In the genomic region with DNA sequence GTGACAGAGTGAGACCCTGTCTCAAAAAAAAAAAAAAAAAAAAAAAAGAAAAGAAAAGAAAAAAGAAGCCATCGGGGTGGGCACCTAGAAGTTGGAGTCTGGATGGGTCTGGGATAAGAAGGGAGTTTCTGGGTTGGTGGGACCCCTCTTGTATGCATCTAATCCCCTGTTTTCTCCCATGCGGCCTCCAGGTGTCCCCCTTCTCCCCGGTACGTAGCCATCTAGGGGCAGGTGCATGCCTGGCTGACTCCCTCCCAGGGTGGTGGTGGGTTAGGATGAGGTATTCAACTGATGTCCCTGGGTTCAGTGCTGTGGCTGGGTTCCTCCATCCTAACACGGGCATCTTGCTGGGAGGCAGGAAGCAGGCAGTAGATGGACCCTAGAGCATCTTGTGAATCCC, we compare ENCODE assay signal across 9 cellular contexts. TPM values are rescaled to one million over a fixed set of nuclear protein-coding genes. Genes with fewer than 3 reads are reported as not detected.
A peak's percentile ranks its signal among the peaks of the same experiment; 100 is the strongest.
DNase-seq lines count a peak whose midpoint lies in the region; ATAC-seq and TF ChIP-seq lines count a peak whose summit lies in the region.
"Had no signal": no experiment of that assay in that cellular context is flagged by ENCODE, and none has a peak within 500 bp of the region (broad histone marks: within the 10 kb centered on the region; RNA-seq: fewer than 3 reads in every experiment).

No MANE protein-coding gene starts in this region.

- H3K9me3 ChIP-seq in KOPT-K1 (ENCODE audit: insufficient read depth, low read length, poor library complexity, severe bottlenecking): no peaks in the 10 kb centered on the region
- H3K9me3 ChIP-seq in WERI-Rb-1 (ENCODE audit: severe bottlenecking): no peaks in the 10 kb centered on the region

- whole genome bisulfite sequencing in lower leg skin, 2 donors: 49 to 61% methylated on average over 5 of the region's 5 CpGs

- peaks cover 5% of the 10 kb centered on the region for H3K36me3 Mint-ChIP-seq in glutamatergic neuron (ENCODE audit: unreplicated experiment)

- no peak overlapping the region for H3K27ac Mint-ChIP-seq in glutamatergic neuron (ENCODE audit: unreplicated experiment)

- H3K27me3 ChIP-seq in WERI-Rb-1 (ENCODE audit: insufficient read depth, low read depth, severe bottlenecking): no peaks in the 10 kb centered on the region

- H3K36me3 ChIP-seq in KOPT-K1 (ENCODE audit: insufficient read depth, low read length): peaks cover 84% of the 10 kb centered on the region
- no peaks in the 10 kb centered on the region for H3K36me3 ChIP-seq in WERI-Rb-1

- no peak for ATAC-seq in HG03457 (IDR thresholded peaks at IDR 0.05; ENCODE audit: unreplicated experiment)
- ATAC-seq in HG02870 (IDR thresholded peaks at IDR 0.05; ENCODE audit: unreplicated experiment): no peak

- H3K4me3 ChIP-seq in WERI-Rb-1 (ENCODE audit: low read depth, low read length): no peak overlapping the region
- H3K4me3 ChIP-seq in lower leg skin (ENCODE audit: low read depth, poor library complexity, severe bottlenecking): no peak overlapping the region

- TF ChIP-seq CTCF in WERI-Rb-1 (IDR thresholded peaks at IDR 0.05; ENCODE audit: low read depth, low read length) (peak; percentile 89), glutamatergic neuron (IDR thresholded peaks at IDR 0.05; ENCODE audit: partially characterized antibody, unreplicated experiment) (no peak), lower leg skin (IDR thresholded peaks at IDR 0.05) (no peak)

- no peak overlapping the region for H3K4me3 Mint-ChIP-seq in glutamatergic neuron (ENCODE audit: unreplicated experiment)

- H3K9me3 Mint-ChIP-seq in glutamatergic neuron (ENCODE audit: unreplicated experiment): peaks cover 6% of the 10 kb centered on the region

- intact Hi-C loops in lower leg skin (cut with DNase I; ENCODE audit: low total_unique reads): no loop called here

- H3K4me1 Mint-ChIP-seq in glutamatergic neuron (ENCODE audit: low read depth, unreplicated experiment): peaks cover 14% of the 10 kb centered on the region

- no peak for TF ChIP-seq POLR2A in lower leg skin (IDR thresholded peaks at IDR 0.05)

- H3K27ac ChIP-seq in KOPT-K1 (ENCODE audit: low read depth, low read length, poor library complexity, severe bottlenecking) (peak overlapping the region; percentile 22), WERI-Rb-1 (no peak overlapping the region)

- peaks cover 10% of the 10 kb centered on the region for H3K27me3 Mint-ChIP-seq in glutamatergic neuron (ENCODE audit: unreplicated experiment)

- DNase-seq in ELF-1 (ENCODE audit: low read depth, low spot score) (peak; percentile 29), WERI-Rb-1 (peak; percentile 83), glutamatergic neuron (peak; percentile 32), lower leg skin (ENCODE audit: low spot score in 2 of 2) (no peak), retina (no peak)

RNA-seq across cellular contexts. Expression of a gene that starts 13.0 kb away (rescaled TPM):
- total RNA-seq in glutamatergic neuron (ENCODE audit: unreplicated experiment): 24.2 TPM
- 10 to 100 TPM in 1 of 4 donors, 1 to 10 TPM in 3; 8.3 to 13.6 (median 8.8) TPM for total RNA-seq in lower leg skin

RNA-seq across cellular contexts. Expression of a gene that starts 27.3 kb away (rescaled TPM):
- total RNA-seq in glutamatergic neuron (ENCODE audit: unreplicated experiment): not detected
- total RNA-seq in lower leg skin: not detected
- total RNA-seq: lung microvascular endothelial cell had no signal

Comparison
In these comparisons a context has a peak if more than half of its experiments do, and no peak if none do; other contexts are left out.
1. DNase-seq: peak in ELF-1 (single experiment), WERI-Rb-1 (single experiment) and glutamatergic neuron (single experiment); none in lower leg skin (0 of 2) and retina (single experiment).